ENCODE assay signal across 1 cellular context in the genomic region with DNA sequence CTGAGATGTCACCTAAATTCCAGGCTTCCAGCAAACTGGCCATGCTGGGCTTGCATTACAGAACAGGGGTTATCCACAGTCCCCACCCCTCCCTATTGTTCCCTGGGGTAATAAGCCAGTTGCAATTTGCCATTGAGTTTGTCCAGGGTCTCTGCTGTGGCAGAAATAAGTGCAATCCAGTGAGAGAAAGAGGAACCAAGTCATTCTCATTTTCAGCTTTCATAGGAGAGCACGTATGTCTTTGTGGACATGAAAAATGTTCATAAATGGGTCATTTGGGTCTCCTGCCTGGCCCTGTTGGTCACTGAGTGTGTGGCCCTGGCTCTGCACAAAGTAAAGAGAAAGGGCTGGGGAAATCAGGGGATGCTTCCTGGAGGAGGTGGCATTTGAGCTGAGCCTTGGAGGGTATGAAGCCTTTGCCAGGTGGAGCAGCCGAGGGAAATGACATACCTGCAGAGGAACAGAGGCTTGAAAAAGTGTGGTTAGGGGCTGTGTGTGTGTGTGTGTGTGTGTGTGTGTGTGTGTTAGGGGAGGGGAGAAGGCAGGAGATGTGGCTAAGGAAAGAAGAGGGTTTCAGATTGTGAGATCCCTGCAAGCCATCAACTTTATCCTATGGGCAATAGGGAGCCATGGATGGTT.
TF ChIP-seq lines count a peak whose summit lies in the region.

No MANE protein-coding gene starts in this region.

TF ChIP-seq in GM12878, 131 proteins besides CTCF, POLR2A, EP300 and RAD21 (continued from another document):
- TF ChIP-seq, protein P1, sequence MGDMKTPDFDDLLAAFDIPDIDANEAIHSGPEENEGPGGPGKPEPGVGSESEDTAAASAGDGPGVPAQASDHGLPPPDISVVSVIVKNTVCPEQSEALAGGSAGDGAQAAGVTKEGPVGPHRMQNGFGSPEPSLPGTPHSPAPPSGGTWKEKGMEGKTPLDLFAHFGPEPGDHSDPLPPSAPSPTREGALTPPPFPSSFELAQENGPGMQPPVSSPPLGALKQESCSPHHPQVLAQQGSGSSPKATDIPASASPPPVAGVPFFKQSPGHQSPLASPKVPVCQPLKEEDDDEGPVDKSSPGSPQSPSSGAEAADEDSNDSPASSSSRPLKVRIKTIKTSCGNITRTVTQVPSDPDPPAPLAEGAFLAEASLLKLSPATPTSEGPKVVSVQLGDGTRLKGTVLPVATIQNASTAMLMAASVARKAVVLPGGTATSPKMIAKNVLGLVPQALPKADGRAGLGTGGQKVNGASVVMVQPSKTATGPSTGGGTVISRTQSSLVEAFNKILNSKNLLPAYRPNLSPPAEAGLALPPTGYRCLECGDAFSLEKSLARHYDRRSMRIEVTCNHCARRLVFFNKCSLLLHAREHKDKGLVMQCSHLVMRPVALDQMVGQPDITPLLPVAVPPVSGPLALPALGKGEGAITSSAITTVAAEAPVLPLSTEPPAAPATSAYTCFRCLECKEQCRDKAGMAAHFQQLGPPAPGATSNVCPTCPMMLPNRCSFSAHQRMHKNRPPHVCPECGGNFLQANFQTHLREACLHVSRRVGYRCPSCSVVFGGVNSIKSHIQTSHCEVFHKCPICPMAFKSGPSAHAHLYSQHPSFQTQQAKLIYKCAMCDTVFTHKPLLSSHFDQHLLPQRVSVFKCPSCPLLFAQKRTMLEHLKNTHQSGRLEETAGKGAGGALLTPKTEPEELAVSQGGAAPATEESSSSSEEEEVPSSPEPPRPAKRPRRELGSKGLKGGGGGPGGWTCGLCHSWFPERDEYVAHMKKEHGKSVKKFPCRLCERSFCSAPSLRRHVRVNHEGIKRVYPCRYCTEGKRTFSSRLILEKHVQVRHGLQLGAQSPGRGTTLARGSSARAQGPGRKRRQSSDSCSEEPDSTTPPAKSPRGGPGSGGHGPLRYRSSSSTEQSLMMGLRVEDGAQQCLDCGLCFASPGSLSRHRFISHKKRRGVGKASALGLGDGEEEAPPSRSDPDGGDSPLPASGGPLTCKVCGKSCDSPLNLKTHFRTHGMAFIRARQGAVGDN (IDR thresholded peaks at IDR 0.05), result no peak
- TF ChIP-seq KLF5 (IDR thresholded peaks at IDR 0.05; ENCODE audit: partially characterized antibody) (no peak), ATF7 (IDR thresholded peaks at IDR 0.05; ENCODE audit: low read depth) (0 out of 2 replicates have a peak, but pooled peaks have one; percentile 9), IKZF2 (IDR thresholded peaks at IDR 0.05) (peak; percentile 69 to 72), SMARCA5 (IDR thresholded peaks at IDR 0.05) (peak; percentile 70; the same call in 1 of the 2 replicates), DPF2 (IDR thresholded peaks at IDR 0.05) (0 out of 2 replicates have a peak, but pooled peaks have one; percentile 38), NBN (IDR thresholded peaks at IDR 0.05) (peak; percentile 85), ZNF217 (IDR thresholded peaks at IDR 0.05) (peak; percentile 49; the same call in 1 of the 2 replicates), IRF4 (IDR thresholded peaks at IDR 0.05; ENCODE audit: low read depth, low read length) (peak; percentile 60; the same call in 1 of the 2 replicates), MEF2B (IDR thresholded peaks at IDR 0.05; ENCODE audit: partially characterized antibody, poor library complexity, severe bottlenecking) (peak; percentile 48), NFIC (IDR thresholded peaks at IDR 0.05; ENCODE audit: low read depth, low read length) (peak; percentile 30; the same call in 1 of the 2 replicates)
- TF ChIP-seq, protein P2, sequence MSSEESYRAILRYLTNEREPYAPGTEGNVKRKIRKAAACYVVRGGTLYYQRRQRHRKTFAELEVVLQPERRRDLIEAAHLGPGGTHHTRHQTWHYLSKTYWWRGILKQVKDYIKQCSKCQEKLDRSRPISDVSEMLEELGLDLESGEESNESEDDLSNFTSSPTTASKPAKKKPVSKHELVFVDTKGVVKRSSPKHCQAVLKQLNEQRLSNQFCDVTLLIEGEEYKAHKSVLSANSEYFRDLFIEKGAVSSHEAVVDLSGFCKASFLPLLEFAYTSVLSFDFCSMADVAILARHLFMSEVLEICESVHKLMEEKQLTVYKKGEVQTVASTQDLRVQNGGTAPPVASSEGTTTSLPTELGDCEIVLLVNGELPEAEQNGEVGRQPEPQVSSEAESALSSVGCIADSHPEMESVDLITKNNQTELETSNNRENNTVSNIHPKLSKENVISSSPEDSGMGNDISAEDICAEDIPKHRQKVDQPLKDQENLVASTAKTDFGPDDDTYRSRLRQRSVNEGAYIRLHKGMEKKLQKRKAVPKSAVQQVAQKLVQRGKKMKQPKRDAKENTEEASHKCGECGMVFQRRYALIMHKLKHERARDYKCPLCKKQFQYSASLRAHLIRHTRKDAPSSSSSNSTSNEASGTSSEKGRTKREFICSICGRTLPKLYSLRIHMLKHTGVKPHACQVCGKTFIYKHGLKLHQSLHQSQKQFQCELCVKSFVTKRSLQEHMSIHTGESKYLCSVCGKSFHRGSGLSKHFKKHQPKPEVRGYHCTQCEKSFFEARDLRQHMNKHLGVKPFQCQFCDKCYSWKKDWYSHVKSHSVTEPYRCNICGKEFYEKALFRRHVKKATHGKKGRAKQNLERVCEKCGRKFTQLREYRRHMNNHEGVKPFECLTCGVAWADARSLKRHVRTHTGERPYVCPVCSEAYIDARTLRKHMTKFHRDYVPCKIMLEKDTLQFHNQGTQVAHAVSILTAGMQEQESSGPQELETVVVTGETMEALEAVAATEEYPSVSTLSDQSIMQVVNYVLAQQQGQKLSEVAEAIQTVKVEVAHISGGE (CRISPR knock-in tag; IDR thresholded peaks at IDR 0.05), result no peak
- TF ChIP-seq, protein P3, sequence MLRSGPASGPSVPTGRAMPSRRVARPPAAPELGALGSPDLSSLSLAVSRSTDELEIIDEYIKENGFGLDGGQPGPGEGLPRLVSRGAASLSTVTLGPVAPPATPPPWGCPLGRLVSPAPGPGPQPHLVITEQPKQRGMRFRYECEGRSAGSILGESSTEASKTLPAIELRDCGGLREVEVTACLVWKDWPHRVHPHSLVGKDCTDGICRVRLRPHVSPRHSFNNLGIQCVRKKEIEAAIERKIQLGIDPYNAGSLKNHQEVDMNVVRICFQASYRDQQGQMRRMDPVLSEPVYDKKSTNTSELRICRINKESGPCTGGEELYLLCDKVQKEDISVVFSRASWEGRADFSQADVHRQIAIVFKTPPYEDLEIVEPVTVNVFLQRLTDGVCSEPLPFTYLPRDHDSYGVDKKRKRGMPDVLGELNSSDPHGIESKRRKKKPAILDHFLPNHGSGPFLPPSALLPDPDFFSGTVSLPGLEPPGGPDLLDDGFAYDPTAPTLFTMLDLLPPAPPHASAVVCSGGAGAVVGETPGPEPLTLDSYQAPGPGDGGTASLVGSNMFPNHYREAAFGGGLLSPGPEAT (IDR thresholded peaks at IDR 0.05; ENCODE audit: low read depth), result 0 out of 2 replicates have a peak, but pooled peaks have one; percentile 35
